In genomic region chr12:54007538-54008259, GRCh38 we compare ENCODE assay signal across 1 cellular context.
TF ChIP-seq lines count a peak whose summit lies in the region.

No MANE protein-coding gene starts in this region.

TF ChIP-seq in H1, 55 proteins besides CTCF, POLR2A, EP300 and RAD21:
- TF ChIP-seq SUZ12 (IDR thresholded peaks at IDR 0.05; ENCODE audit: low read length) (peak; percentile 69; the same call in 1 of the 2 replicates), CBX8 (IDR thresholded peaks at IDR 0.05; ENCODE audit: borderline replicate concordance, low read depth, low read length) (peak; percentile 70; the same call in 1 of the 2 replicates), EZH2 (IDR thresholded peaks at IDR 0.05; ENCODE audit: low read depth, low read length, severe bottlenecking) (peak; percentile 75), SRF (IDR thresholded peaks at IDR 0.05; ENCODE audit: low read depth, low read length) (no peak)
